In genomic region chr22:30859714-30860095, GRCh38 we compare ENCODE assay signal across 21 cellular contexts.
DNase-seq lines count a peak whose midpoint lies in the region; ATAC-seq and TF ChIP-seq lines count a peak whose summit lies in the region.
"Had no signal": no experiment of that assay in that cellular context is flagged by ENCODE, and none has a peak within 500 bp of the region (broad histone marks: within the 10 kb centered on the region; RNA-seq: fewer than 3 reads in every experiment).

No MANE protein-coding gene starts in this region.

- no peaks in the 10 kb centered on the region for H4K20me1 ChIP-seq in hepatocyte (ENCODE audit: insufficient read depth, poor library complexity, severe bottlenecking)

- no peak overlapping the region for H3K27ac ChIP-seq in hepatocyte
- H3K27ac ChIP-seq in spleen, result no peak overlapping the region
- H3K27ac ChIP-seq: C4-2B, SK-N-MC had no signal

- no peaks in the 10 kb centered on the region for H3K9me3 ChIP-seq in hepatocyte (ENCODE audit: low read depth)
- H3K9me3 ChIP-seq in spleen, result no peaks in the 10 kb centered on the region
- H3K9me3 ChIP-seq: A549 had no signal

- H2AFZ ChIP-seq in hepatocyte, result no peak overlapping the region
- H2AFZ ChIP-seq: GM23338 had no signal

- H3K36me3 ChIP-seq in hepatocyte (replicated peaks; ENCODE audit: insufficient read depth, low read depth) (no peaks in the 10 kb centered on the region), spleen (no peaks in the 10 kb centered on the region)

- ATAC-seq in GM21786 (IDR thresholded peaks at IDR 0.05; ENCODE audit: unreplicated experiment) (no peak), GM21390 (IDR thresholded peaks at IDR 0.05; ENCODE audit: unreplicated experiment) (no peak)
- ATAC-seq: A549, GM23338, HCT116 had no signal

- TF ChIP-seq CTCF in hepatocyte (IDR thresholded peaks at IDR 0.05; ENCODE audit: poor library complexity) (no peak), spleen (IDR thresholded peaks at IDR 0.05 in 8 of 11, conservative IDR thresholded peaks at IDR 0.05 in 3 of 11) (no peak)

- H3K4me1 ChIP-seq in hepatocyte (ENCODE audit: insufficient read depth) (no peaks in the 10 kb centered on the region), spleen (no peaks in the 10 kb centered on the region)
- H3K4me1 ChIP-seq: A549 had no signal

- H3K79me2 ChIP-seq in hepatocyte, result no peaks in the 10 kb centered on the region

- H3K9me2 ChIP-seq in hepatocyte (replicated peaks; ENCODE audit: insufficient read depth), result no peaks in the 10 kb centered on the region

- 97% methylated on average over 7 of the region's 7 CpGs for WGBS in hepatocyte (ENCODE audit: low lambda C conversion rate, missing lambda C conversion rate)
- 85 to 96% (median 93%) methylated on average over 7 of the region's 7 CpGs for WGBS in spleen, 5 donors

- no peak overlapping the region for H3K4me2 ChIP-seq in hepatocyte
- H3K4me2 ChIP-seq: A549, GM23338 had no signal

- H3K4me3 ChIP-seq in hepatocyte, result no peak overlapping the region
- H3K4me3 ChIP-seq in spleen, result no peak overlapping the region
- H3K4me3 ChIP-seq: A549, GM23338, SK-N-MC had no signal

- H3K27me3 ChIP-seq in hepatocyte (no peaks in the 10 kb centered on the region), spleen (replicated peaks in 1 of 7) (peaks cover 0 to 5% (median 0%) of the 10 kb centered on the region in 7 donors)

- peak; percentile 0 for DNase-seq in AG08395 (ENCODE audit: low spot score)
- DNase-seq in D341Med (ENCODE audit: low spot score), result peak; percentile 15
- DNase-seq in hepatocyte (ENCODE audit: low spot score), result peak; percentile 1
- DNase-seq in spleen, result peak; percentile 37
- no peak for DNase-seq in dedifferentiated amniotic fluid mesenchymal stem cell (ENCODE audit: extremely low spot score)
- no peak for DNase-seq in activated CD4-positive, CD25-positive, alpha-beta regulatory T cell (lab: John Stamatoyannopoulos, UW)
- DNase-seq: DMS79 treated with DMSO at 0.1 percent for 48 hours, KG1, NCI-H1436, NCI-H1930, NCI-H226, NCI-H524, NCI-H82, SHP77 had no signal

- TF ChIP-seq POLR2A in spleen (IDR thresholded peaks at IDR 0.05), result no peak

- intact Hi-C loops in spleen (cut with DNase I; ENCODE audit: low total_unique reads), result no loop called here

Comparison
In these comparisons a context has a peak if more than half of its experiments do, and no peak if none do; other contexts are left out.
1. DNase-seq: peak in AG08395 (single experiment), D341Med (single experiment), hepatocyte (single experiment) and spleen (single experiment); none in dedifferentiated amniotic fluid mesenchymal stem cell (single experiment) and activated CD4-positive, CD25-positive, alpha-beta regulatory T cell (0 of 4).